ENCODE assay signal across 17 cellular contexts in genomic region chr10:65340340-65340739, GRCh38.
"Had no signal": no experiment of that assay in that cellular context is flagged by ENCODE, and none has a peak within 500 bp of the region (broad histone marks: within the 10 kb centered on the region; RNA-seq: fewer than 3 reads in every experiment).

No MANE protein-coding gene starts in this region.

- H3K27ac ChIP-seq: RWPE1 had no signal

- DNase-seq: KBM-7, MM.1S, NCI-H1092 treated with DMSO at 0.1 percent for 48 hours, NCI-H1436, NCI-H187, NCI-H2029, NCI-H2081 treated with DMSO at 0.1 percent for 48 hours, NCI-H2171, NCI-H226, NCI-H446, NCI-H510A, NCI-H524 treated with DMSO at 0.1 percent for 48 hours, NCI-H69, NCI-H774, SHP77 had no signal

- ATAC-seq: Panc1 had no signal
